ENCODE assay signal across 36 cellular contexts in genomic region chr1:172425339-172425738, GRCh38. TPM values are rescaled to one million over a fixed set of nuclear protein-coding genes. Genes with fewer than 3 reads are reported as not detected.
"Had no signal": no experiment of that assay in that cellular context is flagged by ENCODE, and none has a peak within 500 bp of the region (broad histone marks: within the 10 kb centered on the region; RNA-seq: fewer than 3 reads in every experiment).

No MANE protein-coding gene starts in this region.

- H3K4me1 ChIP-seq: body of pancreas, gastroesophageal sphincter had no signal

- DNase-seq: activated CD4-positive, alpha-beta memory T cell treated with anti-CD3 and anti-CD28 coated beads, Interleukin-2, amount 10 ng/mL, durations not matched to agents 7 days and 5 days; activated CD4-positive, alpha-beta T cell treated with anti-CD3 and anti-CD28 coated beads for 1 hour; activated CD4-positive, alpha-beta T cell treated with anti-CD3 and anti-CD28 coated beads for 4 hours; activated CD4-positive, alpha-beta T cell treated with anti-CD3 and anti-CD28 coated beads, Interleukin-2, amount 10 ng/mL, durations not matched to agents 7 days and 5 days; activated CD4-positive, alpha-beta T cell treated with anti-CD3 and anti-CD28 coated beads, Interleukin-2, amount 50 U/mL, for 4 hours; activated CD4-positive, CD25-positive, alpha-beta regulatory T cell; activated CD8-positive, alpha-beta memory T cell treated with anti-CD3 and anti-CD28 coated beads, Interleukin-2, amount 50 U/mL, for 48 hours; activated effector memory CD4-positive, alpha-beta T cell treated with Interleukin-2 at 50 U/mL for 16 hours; activated gamma-delta T cell treated with Interleukin-2 at 50 U/mL for 16 hours; activated naive CD4-positive, alpha-beta T cell treated with anti-CD3 and anti-CD28 coated beads for 36 hours; activated naive CD8-positive, alpha-beta T cell treated with anti-CD3 and anti-CD28 coated beads for 36 hours; activated naive CD8-positive, alpha-beta T cell treated with anti-CD3 and anti-CD28 coated beads, Interleukin-2, amount 50 U/mL, for 24 hours; activated T-cell treated with anti-CD3 and anti-CD28 coated beads, Interleukin-2, amount 50 U/mL, for 4 hours; adrenal gland; amygdala; aorta; body of pancreas; caudate nucleus; cortex of kidney; dermis blood vessel endothelial cell; effector CD4-positive, alpha-beta T cell; effector memory CD8-positive, alpha-beta T cell; esophagus squamous epithelium; foreskin melanocyte; heart right ventricle; T-helper 1 cell; T-helper 17 cell; T1000 had no signal

- H3K4me3 ChIP-seq: adrenal gland, body of pancreas, esophagus squamous epithelium, gastroesophageal sphincter, heart right ventricle had no signal

- H3K9me3 ChIP-seq: adrenal gland, body of pancreas, esophagus squamous epithelium, gastroesophageal sphincter, heart right ventricle had no signal

- H3K27ac ChIP-seq: adrenal gland, body of pancreas, esophagus squamous epithelium, gastroesophageal sphincter, heart right ventricle had no signal

- H3K36me3 ChIP-seq: adrenal gland, esophagus squamous epithelium, gastroesophageal sphincter, heart right ventricle had no signal

- H3K27me3 ChIP-seq: adrenal gland, body of pancreas, esophagus squamous epithelium, gastroesophageal sphincter, heart right ventricle had no signal

- FAIRE-seq: colon had no signal

- ATAC-seq: activated naive CD8-positive, alpha-beta T cell treated with anti-CD3 and anti-CD28 coated beads, Interleukin-2, amount 50 U/mL, for 24 hours; activated T-cell treated with anti-CD3 and anti-CD28 coated beads, Interleukin-2, amount 50 U/mL, for 4 hours; activated T-helper 17 cell treated with anti-CD3 and anti-CD28 coated beads, Interleukin-2, amount 50 U/mL, for 72 hours; body of pancreas; effector memory CD8-positive, alpha-beta T cell; gastroesophageal sphincter; heart right ventricle; T-helper 17 cell had no signal

RNA-seq across cellular contexts. Expression of gene C1orf105, which starts 4.9 kb away (rescaled TPM):
- total RNA-seq: activated CD4-positive, alpha-beta memory T cell treated with anti-CD3 and anti-CD28 coated beads, Interleukin-2, amount 10 ng/mL, durations not matched to agents 7 days and 5 days; activated CD4-positive, alpha-beta T cell treated with anti-CD3 and anti-CD28 coated beads, Interleukin-2, amount 10 ng/mL, durations not matched to agents 7 days and 5 days; activated naive CD4-positive, alpha-beta T cell treated with anti-CD3 and anti-CD28 coated beads for 36 hours; activated naive CD8-positive, alpha-beta T cell treated with anti-CD3 and anti-CD28 coated beads for 36 hours; activated T-cell treated with anti-CD3 and anti-CD28 coated beads, Interleukin-2, amount 50 U/mL, for 4 hours; aorta; body of pancreas; chondrocyte; dermis blood vessel endothelial cell; esophagus squamous epithelium; fibroblast of lung; fibroblast of villous mesenchyme; gastroesophageal sphincter; glomerular endothelial cell; T-helper 17 cell had no signal
- polyA plus RNA-seq: aorta, esophagus, fibroblast of lung had no signal
